In the genomic region with DNA sequence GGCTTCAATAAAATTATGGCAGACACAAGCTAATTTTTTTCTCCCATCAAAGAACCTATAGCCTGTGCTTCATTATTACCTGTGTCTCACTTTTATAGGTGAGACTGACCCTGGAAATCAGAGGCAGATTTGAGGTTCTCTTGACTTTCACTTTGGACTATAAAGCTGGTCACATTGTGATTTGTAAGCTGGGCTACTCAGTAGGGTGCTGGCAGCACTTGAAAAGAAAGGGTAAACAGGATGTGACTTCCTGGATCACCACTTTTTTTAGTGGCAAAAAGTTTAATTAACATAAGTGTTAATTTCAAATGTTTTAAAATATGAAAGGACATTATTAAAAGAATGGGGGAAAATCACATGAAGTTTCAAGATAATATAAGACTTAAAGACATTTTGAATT, we compare ENCODE assay signal across 23 cellular contexts.
"Had no signal": no experiment of that assay in that cellular context is flagged by ENCODE, and none has a peak within 500 bp of the region (broad histone marks: within the 10 kb centered on the region; RNA-seq: fewer than 3 reads in every experiment).

No MANE protein-coding gene starts in this region.

- H3K9me3 ChIP-seq: gastroesophageal sphincter, ovary, psoas muscle, right atrium auricular region, spleen, thyroid gland, upper lobe of right lung had no signal

- H3K4me3 ChIP-seq: coronary artery, gastroesophageal sphincter, heart left ventricle, left ventricle myocardium inferior, ovary, psoas muscle, right atrium auricular region, spleen, thyroid gland, upper lobe of right lung had no signal

- DNase-seq: activated B cell treated with CpG ODN at 0.5 μM for 24 hours; activated CD4-positive, alpha-beta T cell treated with anti-CD3 and anti-CD28 coated beads for 4 hours; activated CD4-positive, alpha-beta T cell treated with anti-CD3 and anti-CD28 coated beads, Interleukin-2, amount 50 U/mL, for 48 hours; activated CD8-positive, alpha-beta memory T cell treated with anti-CD3 and anti-CD28 coated beads, Interleukin-2, amount 50 U/mL, for 48 hours; activated naive CD4-positive, alpha-beta T cell treated with Interleukin-2 at 50 U/mL for 16 hours; activated naive CD8-positive, alpha-beta T cell treated with anti-CD3 and anti-CD28 coated beads for 36 hours; activated T-cell treated with anti-CD3 and anti-CD28 coated beads, Interleukin-2, amount 50 U/mL, for 4 hours; endodermal cell; heart left ventricle; left ventricle myocardium inferior; midbrain; ovary; psoas muscle; spleen; stimulated activated CD4-positive, alpha-beta T cell treated with anti-CD3 and anti-CD28 coated beads, Interleukin-4, amount 100 ng/mL, for 4 hours; substantia nigra; T1000; thyroid gland; upper lobe of right lung had no signal

- H3K36me3 ChIP-seq: gastroesophageal sphincter, heart left ventricle, left ventricle myocardium inferior, ovary, right atrium auricular region, spleen, thyroid gland, upper lobe of right lung had no signal

- ATAC-seq: activated T-cell treated with anti-CD3 and anti-CD28 coated beads, Interleukin-2, amount 50 U/mL, for 4 hours; gastroesophageal sphincter; heart left ventricle; natural killer cell treated with Interleukin-12 subunit alpha and Interleukin-12 subunit beta and Interleukin-15 and Interleukin-18, amount 100 ng/mL, for 72 hours; psoas muscle; upper lobe of right lung had no signal

- H3K4me1 ChIP-seq: psoas muscle, thyroid gland, upper lobe of right lung had no signal

- H3K27ac ChIP-seq: coronary artery, gastroesophageal sphincter, heart left ventricle, left ventricle myocardium inferior, ovary, psoas muscle, right atrium auricular region, spleen, thyroid gland, upper lobe of right lung had no signal

- H3K27me3 ChIP-seq: gastroesophageal sphincter, heart left ventricle, ovary, right atrium auricular region, spleen, thyroid gland, upper lobe of right lung had no signal
